In genomic region chr2:3780477-3781402, GRCh38 we compare ENCODE assay signal across 8 cellular contexts.
DNase-seq lines count a peak whose midpoint lies in the region; ATAC-seq and TF ChIP-seq lines count a peak whose summit lies in the region.

No MANE protein-coding gene starts in this region.

- H3K27ac Mint-ChIP-seq in chondrocyte (ENCODE audit: unreplicated experiment) = no peak overlapping the region

- ATAC-seq in GM18519 (IDR thresholded peaks at IDR 0.05; ENCODE audit: low FRiP score, unreplicated experiment) = peak; percentile 99
- ATAC-seq in HG02943 (IDR thresholded peaks at IDR 0.05; ENCODE audit: low read depth, unreplicated experiment) = peak; percentile 97
- peak; percentile 61 for ATAC-seq in lung (ENCODE audit: insufficient read depth, low FRiP score)

- no peak overlapping the region for H3K4me3 ChIP-seq in lung

- peak; percentile 48 for TF ChIP-seq CTCF in AG09319 (IDR thresholded peaks at IDR 0.05; ENCODE audit: low read depth, low read length)
- peak; percentile 81 for TF ChIP-seq CTCF in chondrocyte (IDR thresholded peaks at IDR 0.05)
- TF ChIP-seq CTCF in lung (IDR thresholded peaks at IDR 0.05; ENCODE audit: control extremely low read depth, extremely low read depth) = peak; percentile 42

- WGBS in lung, 2 donors = 32 to 33% methylated on average over 23 of the region's 23 CpGs

- H3K9me3 ChIP-seq in lung (ENCODE audit: control insufficient read depth in 2 of 2, insufficient read depth in 1 of 2, low read length in 1 of 2) = no peaks in the 10 kb centered on the region

- H3K27me3 ChIP-seq in lung (ENCODE audit: control insufficient read depth, insufficient read depth) = no peaks in the 10 kb centered on the region

- peak overlapping the region in 1 of 2 donors; percentile 3 for H3K27ac ChIP-seq in lung (ENCODE audit: low read depth in 1 of 2, low read length in 1 of 2)

- H3K36me3 ChIP-seq in lung (ENCODE audit: control insufficient read depth in 2 of 2, insufficient read depth in 2 of 2, low read length in 2 of 2) = no peaks in the 10 kb centered on the region

- H3K36me3 Mint-ChIP-seq in chondrocyte (ENCODE audit: low read depth) = no peaks in the 10 kb centered on the region

- no peak overlapping the region for H3K4me3 Mint-ChIP-seq in chondrocyte (ENCODE audit: unreplicated experiment)

- H3K27me3 Mint-ChIP-seq in chondrocyte (ENCODE audit: low read depth) = peaks cover 25% of the 10 kb centered on the region

- DNase-seq in AG09319 (ENCODE audit: extremely low read depth, low read depth) (no peak), NCI-H187 (lab: John Stamatoyannopoulos, UW) (peak; percentile 38 to 42), UCSD-AML1 (lab: John Stamatoyannopoulos, UW; ENCODE audit: unreplicated experiment) (peak; percentile 75), chondrocyte (ENCODE audit: low spot score) (no peak), lung (ENCODE audit: low spot score) (peak; percentile 49)
- DNase-seq in stimulated activated naive CD4-positive, alpha-beta T cell treated with Interleukin-2 at 50 U/mL for 16 hours (lab: John Stamatoyannopoulos, UW) = peak; percentile 7

- H3K4me1 Mint-ChIP-seq in chondrocyte (ENCODE audit: low read depth) = peaks cover 4% of the 10 kb centered on the region

- no peaks in the 10 kb centered on the region for H3K9me3 Mint-ChIP-seq in chondrocyte (ENCODE audit: low read depth)

- peaks cover 0 to 2% of the 10 kb centered on the region in 2 donors for H3K4me1 ChIP-seq in lung (ENCODE audit: control insufficient read depth in 2 of 2, insufficient read depth in 2 of 2, low read length in 2 of 2)

Comparison
In these comparisons a context has a peak if more than half of its experiments do, and no peak if none do; other contexts are left out.
1. DNase-seq: peak in NCI-H187 (2 of 2), UCSD-AML1 (single experiment), lung (single experiment) and stimulated activated naive CD4-positive, alpha-beta T cell treated with Interleukin-2 at 50 U/mL for 16 hours (single experiment); none in AG09319 (single experiment) and chondrocyte (single experiment).
2. Peak in every context shown above with its lines, with median percentiles within 50 percentile points of each other: CTCF ChIP-seq and ATAC-seq.